In the genomic region with DNA sequence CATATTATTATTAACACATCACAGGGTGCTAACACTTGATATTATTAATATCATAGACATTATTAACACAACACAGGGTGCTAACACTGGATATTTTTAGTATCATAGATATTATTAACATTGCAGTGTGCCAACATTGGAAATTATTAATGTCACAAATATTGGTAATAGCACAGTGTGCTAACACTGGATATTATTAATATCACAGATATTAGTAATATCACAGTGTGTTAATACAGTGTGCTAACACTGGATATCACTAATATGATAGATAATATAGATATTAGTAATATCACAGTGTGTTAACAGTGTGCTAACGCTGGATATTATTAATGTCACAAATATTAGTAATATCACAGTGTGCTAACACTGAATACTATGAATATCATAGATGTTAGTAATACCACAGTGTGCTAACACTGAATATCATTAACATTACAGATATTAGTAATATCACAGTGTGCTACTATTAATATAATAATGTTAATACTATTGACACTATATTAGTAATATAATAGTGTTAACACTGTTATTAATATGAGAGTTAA, we compare ENCODE assay signal across 25 cellular contexts. TPM values are rescaled to one million over a fixed set of nuclear protein-coding genes. Genes with fewer than 3 reads are reported as not detected.
"Had no signal": no experiment of that assay in that cellular context is flagged by ENCODE, and none has a peak within 500 bp of the region (broad histone marks: within the 10 kb centered on the region; RNA-seq: fewer than 3 reads in every experiment).

No MANE protein-coding gene starts in this region.

- H3K9ac ChIP-seq: SK-N-SH had no signal

- H3K27ac Mint-ChIP-seq: IgD-negative memory B cell had no signal

- DNase-seq: KBM-7, MV-4-11, NCI-H1048, NCI-H1105, NCI-H1417, NCI-H1436 treated with DMSO at 0.1 percent for 48 hours, NCI-H1694, NCI-H187 treated with DMSO at 0.1 percent for 48 hours, NCI-H2029 treated with DMSO at 0.1 percent for 48 hours, NCI-H2107, NCI-H226, NCI-H446, NCI-H510A, NCI-H524 treated with DMSO at 0.1 percent for 48 hours, NCI-H69, NCI-H774, SHP77, SK-N-SH, SW 1271 had no signal

- H3K4me3 Mint-ChIP-seq: IgD-negative memory B cell had no signal

- H3K9me3 Mint-ChIP-seq: IgD-negative memory B cell had no signal

- FAIRE-seq: HTR-8/SVneo had no signal

- H3K27me3 Mint-ChIP-seq: IgD-negative memory B cell had no signal

- H3K36me3 Mint-ChIP-seq: IgD-negative memory B cell had no signal

- H3K4me2 ChIP-seq: SK-N-SH had no signal

- H3K9me3 ChIP-seq: SK-N-SH had no signal

- H3K4me1 Mint-ChIP-seq: IgD-negative memory B cell had no signal

- H3K27ac ChIP-seq: HL-60, RWPE1 had no signal

RNA-seq across cellular contexts. Expression of a gene that starts 1.6 kb away (rescaled TPM):
- total RNA-seq: LHCN-M2, SK-MEL-5 had no signal
